ENCODE assay signal across 1 cellular context in the genomic region with DNA sequence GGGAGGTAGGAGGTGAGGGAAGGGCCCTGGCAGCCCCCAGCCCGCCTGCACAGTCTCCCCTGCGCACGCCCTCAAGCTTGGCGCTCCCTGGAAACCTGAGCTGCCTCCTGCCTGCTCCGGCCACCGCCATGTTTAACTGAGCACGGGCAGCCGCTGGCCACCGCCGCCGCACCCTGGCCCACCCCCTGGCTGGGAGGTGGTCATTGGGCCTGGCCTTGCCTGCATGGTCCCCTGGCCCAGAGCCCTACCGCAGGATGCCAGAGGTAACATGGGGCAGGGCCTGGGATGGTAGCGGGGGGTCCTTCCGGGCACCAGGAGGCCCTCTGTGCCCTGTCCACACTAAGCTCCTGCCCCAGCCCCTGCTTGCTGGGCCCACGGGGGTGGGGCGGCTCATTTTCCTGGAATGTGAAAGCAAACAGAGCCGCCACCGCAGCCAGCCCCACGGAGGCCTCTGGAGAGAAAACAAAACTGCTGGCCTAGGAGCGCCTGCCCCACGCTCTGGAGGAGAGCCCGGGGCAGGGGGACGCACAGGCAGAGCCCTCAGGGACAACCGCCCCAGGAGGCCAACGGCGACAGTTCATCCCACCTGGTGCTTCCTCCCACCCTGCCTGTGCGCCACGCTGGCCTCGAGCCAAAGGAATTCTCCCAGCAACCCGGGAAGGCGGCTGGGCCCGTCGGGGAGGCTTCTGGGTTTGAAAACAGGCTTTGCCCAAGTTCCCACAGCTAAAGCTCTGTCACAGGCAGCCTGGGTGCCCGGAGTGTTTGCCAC.
TF ChIP-seq lines count a peak whose summit lies in the region.

No MANE protein-coding gene starts in this region.

TF ChIP-seq in HepG2, 621 proteins besides CTCF, POLR2A, EP300 and RAD21 (continued from another document and continues in another):
- peak; percentile 86; the same call in 1 of the 2 replicates for TF ChIP-seq ZSCAN21 (CRISPR knock-in tag; IDR thresholded peaks at IDR 0.05; ENCODE audit: borderline replicate concordance)
- TF ChIP-seq SRSF4 (IDR thresholded peaks at IDR 0.05; ENCODE audit: low read depth, low read length, poor library complexity, severe bottlenecking): no peak
- TF ChIP-seq CBX1 (IDR thresholded peaks at IDR 0.05; ENCODE audit: low read depth): no peak
- TF ChIP-seq ZNF101 (CRISPR knock-in tag; IDR thresholded peaks at IDR 0.05; ENCODE audit: borderline replicate concordance, low read depth): no peak
- TF ChIP-seq HDAC2 (CRISPR knock-in tag; IDR thresholded peaks at IDR 0.05): peak; percentile 93
- peak; percentile 75 for TF ChIP-seq ZNF605 (CRISPR knock-in tag; IDR thresholded peaks at IDR 0.05)
- TF ChIP-seq ZNF619 (CRISPR knock-in tag; IDR thresholded peaks at IDR 0.05): peak; percentile 49; the same call in 1 of the 2 replicates
- TF ChIP-seq SP5 (CRISPR knock-in tag; IDR thresholded peaks at IDR 0.05; ENCODE audit: borderline replicate concordance, low read depth): peak; percentile 94
- no peak for TF ChIP-seq ZNF383 (CRISPR knock-in tag; IDR thresholded peaks at IDR 0.05; ENCODE audit: borderline replicate concordance)
- TF ChIP-seq MYNN (CRISPR knock-in tag; IDR thresholded peaks at IDR 0.05; ENCODE audit: low read depth): peak; percentile 78; the same call in 1 of the 2 replicates
- TF ChIP-seq ZNF329 (CRISPR knock-in tag; IDR thresholded peaks at IDR 0.05; ENCODE audit: low read depth): no peak
- peak; percentile 6 for TF ChIP-seq AGO2 (optimal IDR thresholded peaks at IDR 0.05; ENCODE audit: low read depth, low read length)
- TF ChIP-seq GABPA (IDR thresholded peaks at IDR 0.05; ENCODE audit: low read depth, low read length): no peak
- 0 out of 2 replicates have a peak, but pooled peaks have one; percentile 38 for TF ChIP-seq GABPA (CRISPR knock-in tag; IDR thresholded peaks at IDR 0.05; ENCODE audit: low read depth)
- TF ChIP-seq, protein P1, sequence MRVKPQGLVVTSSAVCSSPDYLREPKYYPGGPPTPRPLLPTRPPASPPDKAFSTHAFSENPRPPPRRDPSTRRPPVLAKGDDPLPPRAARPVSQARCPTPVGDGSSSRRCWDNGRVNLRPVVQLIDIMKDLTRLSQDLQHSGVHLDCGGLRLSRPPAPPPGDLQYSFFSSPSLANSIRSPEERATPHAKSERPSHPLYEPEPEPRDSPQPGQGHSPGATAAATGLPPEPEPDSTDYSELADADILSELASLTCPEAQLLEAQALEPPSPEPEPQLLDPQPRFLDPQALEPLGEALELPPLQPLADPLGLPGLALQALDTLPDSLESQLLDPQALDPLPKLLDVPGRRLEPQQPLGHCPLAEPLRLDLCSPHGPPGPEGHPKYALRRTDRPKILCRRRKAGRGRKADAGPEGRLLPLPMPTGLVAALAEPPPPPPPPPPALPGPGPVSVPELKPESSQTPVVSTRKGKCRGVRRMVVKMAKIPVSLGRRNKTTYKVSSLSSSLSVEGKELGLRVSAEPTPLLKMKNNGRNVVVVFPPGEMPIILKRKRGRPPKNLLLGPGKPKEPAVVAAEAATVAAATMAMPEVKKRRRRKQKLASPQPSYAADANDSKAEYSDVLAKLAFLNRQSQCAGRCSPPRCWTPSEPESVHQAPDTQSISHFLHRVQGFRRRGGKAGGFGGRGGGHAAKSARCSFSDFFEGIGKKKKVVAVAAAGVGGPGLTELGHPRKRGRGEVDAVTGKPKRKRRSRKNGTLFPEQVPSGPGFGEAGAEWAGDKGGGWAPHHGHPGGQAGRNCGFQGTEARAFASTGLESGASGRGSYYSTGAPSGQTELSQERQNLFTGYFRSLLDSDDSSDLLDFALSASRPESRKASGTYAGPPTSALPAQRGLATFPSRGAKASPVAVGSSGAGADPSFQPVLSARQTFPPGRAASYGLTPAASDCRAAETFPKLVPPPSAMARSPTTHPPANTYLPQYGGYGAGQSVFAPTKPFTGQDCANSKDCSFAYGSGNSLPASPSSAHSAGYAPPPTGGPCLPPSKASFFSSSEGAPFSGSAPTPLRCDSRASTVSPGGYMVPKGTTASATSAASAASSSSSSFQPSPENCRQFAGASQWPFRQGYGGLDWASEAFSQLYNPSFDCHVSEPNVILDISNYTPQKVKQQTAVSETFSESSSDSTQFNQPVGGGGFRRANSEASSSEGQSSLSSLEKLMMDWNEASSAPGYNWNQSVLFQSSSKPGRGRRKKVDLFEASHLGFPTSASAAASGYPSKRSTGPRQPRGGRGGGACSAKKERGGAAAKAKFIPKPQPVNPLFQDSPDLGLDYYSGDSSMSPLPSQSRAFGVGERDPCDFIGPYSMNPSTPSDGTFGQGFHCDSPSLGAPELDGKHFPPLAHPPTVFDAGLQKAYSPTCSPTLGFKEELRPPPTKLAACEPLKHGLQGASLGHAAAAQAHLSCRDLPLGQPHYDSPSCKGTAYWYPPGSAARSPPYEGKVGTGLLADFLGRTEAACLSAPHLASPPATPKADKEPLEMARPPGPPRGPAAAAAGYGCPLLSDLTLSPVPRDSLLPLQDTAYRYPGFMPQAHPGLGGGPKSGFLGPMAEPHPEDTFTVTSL (CRISPR knock-in tag; IDR thresholded peaks at IDR 0.05; ENCODE audit: borderline replicate concordance): peak; percentile 54; the same call in 1 of the 2 replicates
- TF ChIP-seq, protein P2, sequence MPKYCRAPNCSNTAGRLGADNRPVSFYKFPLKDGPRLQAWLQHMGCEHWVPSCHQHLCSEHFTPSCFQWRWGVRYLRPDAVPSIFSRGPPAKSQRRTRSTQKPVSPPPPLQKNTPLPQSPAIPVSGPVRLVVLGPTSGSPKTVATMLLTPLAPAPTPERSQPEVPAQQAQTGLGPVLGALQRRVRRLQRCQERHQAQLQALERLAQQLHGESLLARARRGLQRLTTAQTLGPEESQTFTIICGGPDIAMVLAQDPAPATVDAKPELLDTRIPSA (CRISPR knock-in tag; IDR thresholded peaks at IDR 0.05; ENCODE audit: borderline replicate concordance): peak; percentile 79; the same call in 1 of the 2 replicates
- TF ChIP-seq, protein P3, sequence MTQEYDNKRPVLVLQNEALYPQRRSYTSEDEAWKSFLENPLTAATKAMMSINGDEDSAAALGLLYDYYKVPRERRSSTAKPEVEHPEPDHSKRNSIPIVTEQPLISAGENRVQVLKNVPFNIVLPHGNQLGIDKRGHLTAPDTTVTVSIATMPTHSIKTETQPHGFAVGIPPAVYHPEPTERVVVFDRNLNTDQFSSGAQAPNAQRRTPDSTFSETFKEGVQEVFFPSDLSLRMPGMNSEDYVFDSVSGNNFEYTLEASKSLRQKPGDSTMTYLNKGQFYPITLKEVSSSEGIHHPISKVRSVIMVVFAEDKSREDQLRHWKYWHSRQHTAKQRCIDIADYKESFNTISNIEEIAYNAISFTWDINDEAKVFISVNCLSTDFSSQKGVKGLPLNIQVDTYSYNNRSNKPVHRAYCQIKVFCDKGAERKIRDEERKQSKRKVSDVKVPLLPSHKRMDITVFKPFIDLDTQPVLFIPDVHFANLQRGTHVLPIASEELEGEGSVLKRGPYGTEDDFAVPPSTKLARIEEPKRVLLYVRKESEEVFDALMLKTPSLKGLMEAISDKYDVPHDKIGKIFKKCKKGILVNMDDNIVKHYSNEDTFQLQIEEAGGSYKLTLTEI (CRISPR knock-in tag; conservative IDR thresholded peaks at IDR 0.05): no peak
- TF ChIP-seq HIVEP1 (CRISPR knock-in tag; IDR thresholded peaks at IDR 0.05): peak; percentile 70
- TF ChIP-seq TCF7L2 (IDR thresholded peaks at IDR 0.05; ENCODE audit: low read depth, low read length): no peak
- peak; percentile 88 for TF ChIP-seq ZNF331 (CRISPR knock-in tag; IDR thresholded peaks at IDR 0.05)
- TF ChIP-seq BRD4 (CRISPR knock-in tag; IDR thresholded peaks at IDR 0.05): peak; percentile 84
- TF ChIP-seq HDAC6 (IDR thresholded peaks at IDR 0.05; ENCODE audit: low read depth, low read length): no peak
- peak; percentile 93 for TF ChIP-seq HDAC1 (CRISPR knock-in tag; IDR thresholded peaks at IDR 0.05)
- TF ChIP-seq SNRNP70 (IDR thresholded peaks at IDR 0.05; ENCODE audit: low read depth, low read length): no peak
- TF ChIP-seq, protein P4, sequence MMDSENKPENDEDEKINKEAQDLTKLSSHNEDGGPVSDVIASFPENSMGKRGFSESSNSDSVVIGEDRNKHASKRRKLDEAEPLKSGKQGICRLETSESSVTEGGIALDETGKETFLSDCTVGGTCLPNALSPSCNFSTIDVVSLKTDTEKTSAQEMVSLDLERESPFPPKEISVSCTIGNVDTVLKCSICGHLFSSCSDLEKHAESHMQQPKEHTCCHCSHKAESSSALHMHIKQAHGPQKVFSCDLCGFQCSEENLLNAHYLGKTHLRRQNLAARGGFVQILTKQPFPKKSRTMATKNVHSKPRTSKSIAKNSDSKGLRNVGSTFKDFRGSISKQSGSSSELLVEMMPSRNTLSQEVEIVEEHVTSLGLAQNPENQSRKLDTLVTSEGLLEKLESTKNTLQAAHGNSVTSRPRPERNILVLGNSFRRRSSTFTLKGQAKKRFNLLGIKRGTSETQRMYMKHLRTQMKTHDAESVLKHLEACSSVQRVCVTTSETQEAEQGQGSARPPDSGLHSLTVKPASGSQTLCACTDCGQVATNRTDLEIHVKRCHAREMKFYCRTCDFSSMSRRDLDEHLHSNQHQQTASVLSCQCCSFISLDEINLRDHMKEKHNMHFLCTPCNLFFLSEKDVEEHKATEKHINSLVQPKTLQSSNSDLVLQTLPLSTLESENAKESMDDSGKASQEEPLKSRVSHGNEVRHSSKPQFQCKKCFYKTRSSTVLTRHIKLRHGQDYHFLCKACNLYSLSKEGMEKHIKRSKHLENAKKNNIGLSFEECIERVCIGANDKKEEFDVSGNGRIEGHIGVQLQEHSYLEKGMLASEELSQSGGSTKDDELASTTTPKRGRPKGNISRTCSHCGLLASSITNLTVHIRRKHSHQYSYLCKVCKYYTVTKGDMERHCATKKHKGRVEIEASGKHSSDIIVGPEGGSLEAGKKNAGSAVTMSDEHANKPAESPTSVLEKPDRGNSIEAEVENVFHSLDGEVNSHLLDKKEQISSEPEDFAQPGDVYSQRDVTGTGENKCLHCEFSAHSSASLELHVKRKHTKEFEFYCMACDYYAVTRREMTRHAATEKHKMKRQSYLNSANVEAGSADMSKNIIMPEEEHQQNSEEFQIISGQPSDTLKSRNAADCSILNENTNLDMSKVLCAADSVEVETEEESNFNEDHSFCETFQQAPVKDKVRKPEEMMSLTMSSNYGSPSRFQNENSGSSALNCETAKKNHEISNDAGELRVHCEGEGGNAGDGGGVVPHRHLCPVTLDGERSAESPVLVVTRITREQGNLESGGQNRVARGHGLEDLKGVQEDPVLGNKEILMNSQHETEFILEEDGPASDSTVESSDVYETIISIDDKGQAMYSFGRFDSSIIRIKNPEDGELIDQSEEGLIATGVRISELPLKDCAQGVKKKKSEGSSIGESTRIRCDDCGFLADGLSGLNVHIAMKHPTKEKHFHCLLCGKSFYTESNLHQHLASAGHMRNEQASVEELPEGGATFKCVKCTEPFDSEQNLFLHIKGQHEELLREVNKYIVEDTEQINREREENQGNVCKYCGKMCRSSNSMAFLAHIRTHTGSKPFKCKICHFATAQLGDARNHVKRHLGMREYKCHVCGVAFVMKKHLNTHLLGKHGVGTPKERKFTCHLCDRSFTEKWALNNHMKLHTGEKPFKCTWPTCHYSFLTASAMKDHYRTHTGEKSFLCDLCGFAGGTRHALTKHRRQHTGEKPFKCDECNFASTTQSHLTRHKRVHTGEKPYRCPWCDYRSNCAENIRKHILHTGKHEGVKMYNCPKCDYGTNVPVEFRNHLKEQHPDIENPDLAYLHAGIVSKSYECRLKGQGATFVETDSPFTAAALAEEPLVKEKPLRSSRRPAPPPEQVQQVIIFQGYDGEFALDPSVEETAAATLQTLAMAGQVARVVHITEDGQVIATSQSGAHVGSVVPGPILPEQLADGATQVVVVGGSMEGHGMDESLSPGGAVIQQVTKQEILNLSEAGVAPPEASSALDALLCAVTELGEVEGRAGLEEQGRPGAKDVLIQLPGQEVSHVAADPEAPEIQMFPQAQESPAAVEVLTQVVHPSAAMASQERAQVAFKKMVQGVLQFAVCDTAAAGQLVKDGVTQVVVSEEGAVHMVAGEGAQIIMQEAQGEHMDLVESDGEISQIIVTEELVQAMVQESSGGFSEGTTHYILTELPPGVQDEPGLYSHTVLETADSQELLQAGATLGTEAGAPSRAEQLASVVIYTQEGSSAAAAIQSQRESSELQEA (CRISPR knock-in tag; IDR thresholded peaks at IDR 0.05; ENCODE audit: not compliant biosample characterization): peak; percentile 60
- TF ChIP-seq, protein P5, sequence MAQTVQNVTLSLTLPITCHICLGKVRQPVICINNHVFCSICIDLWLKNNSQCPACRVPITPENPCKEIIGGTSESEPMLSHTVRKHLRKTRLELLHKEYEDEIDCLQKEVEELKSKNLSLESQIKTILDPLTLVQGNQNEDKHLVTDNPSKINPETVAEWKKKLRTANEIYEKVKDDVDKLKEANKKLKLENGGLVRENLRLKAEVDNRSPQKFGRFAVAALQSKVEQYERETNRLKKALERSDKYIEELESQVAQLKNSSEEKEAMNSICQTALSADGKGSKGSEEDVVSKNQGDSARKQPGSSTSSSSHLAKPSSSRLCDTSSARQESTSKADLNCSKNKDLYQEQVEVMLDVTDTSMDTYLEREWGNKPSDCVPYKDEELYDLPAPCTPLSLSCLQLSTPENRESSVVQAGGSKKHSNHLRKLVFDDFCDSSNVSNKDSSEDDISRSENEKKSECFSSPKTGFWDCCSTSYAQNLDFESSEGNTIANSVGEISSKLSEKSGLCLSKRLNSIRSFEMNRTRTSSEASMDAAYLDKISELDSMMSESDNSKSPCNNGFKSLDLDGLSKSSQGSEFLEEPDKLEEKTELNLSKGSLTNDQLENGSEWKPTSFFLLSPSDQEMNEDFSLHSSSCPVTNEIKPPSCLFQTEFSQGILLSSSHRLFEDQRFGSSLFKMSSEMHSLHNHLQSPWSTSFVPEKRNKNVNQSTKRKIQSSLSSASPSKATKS (CRISPR knock-in tag; IDR thresholded peaks at IDR 0.05): no peak
- TF ChIP-seq PHF21A (CRISPR knock-in tag; IDR thresholded peaks at IDR 0.05): peak; percentile 98
- TF ChIP-seq ZNF569 (CRISPR knock-in tag; IDR thresholded peaks at IDR 0.05; ENCODE audit: borderline replicate concordance): no peak
- TF ChIP-seq ZNF788 (CRISPR knock-in tag; IDR thresholded peaks at IDR 0.05; ENCODE audit: borderline replicate concordance): peak; percentile 89
- no peak for TF ChIP-seq ZNF282 (IDR thresholded peaks at IDR 0.05; ENCODE audit: partially characterized antibody)
- no peak for TF ChIP-seq SSRP1 (CRISPR knock-in tag; IDR thresholded peaks at IDR 0.05)
- TF ChIP-seq, protein P6, sequence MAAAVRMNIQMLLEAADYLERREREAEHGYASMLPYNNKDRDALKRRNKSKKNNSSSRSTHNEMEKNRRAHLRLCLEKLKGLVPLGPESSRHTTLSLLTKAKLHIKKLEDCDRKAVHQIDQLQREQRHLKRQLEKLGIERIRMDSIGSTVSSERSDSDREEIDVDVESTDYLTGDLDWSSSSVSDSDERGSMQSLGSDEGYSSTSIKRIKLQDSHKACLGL (CRISPR knock-in tag; IDR thresholded peaks at IDR 0.05): peak; percentile 58; the same call in 1 of the 2 replicates
- 0 out of 2 replicates have a peak, but pooled peaks have one; percentile 63 for TF ChIP-seq ZNF264 (CRISPR knock-in tag; IDR thresholded peaks at IDR 0.05)
- TF ChIP-seq MXI1 (IDR thresholded peaks at IDR 0.05; ENCODE audit: borderline replicate concordance, low read depth, low read length): no peak; the same call in 2 of the 3 replicates
- TF ChIP-seq, protein P7, sequence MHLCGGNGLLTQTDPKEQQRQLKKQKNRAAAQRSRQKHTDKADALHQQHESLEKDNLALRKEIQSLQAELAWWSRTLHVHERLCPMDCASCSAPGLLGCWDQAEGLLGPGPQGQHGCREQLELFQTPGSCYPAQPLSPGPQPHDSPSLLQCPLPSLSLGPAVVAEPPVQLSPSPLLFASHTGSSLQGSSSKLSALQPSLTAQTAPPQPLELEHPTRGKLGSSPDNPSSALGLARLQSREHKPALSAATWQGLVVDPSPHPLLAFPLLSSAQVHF (CRISPR knock-in tag; IDR thresholded peaks at IDR 0.05): no peak
- TF ChIP-seq, protein P8, sequence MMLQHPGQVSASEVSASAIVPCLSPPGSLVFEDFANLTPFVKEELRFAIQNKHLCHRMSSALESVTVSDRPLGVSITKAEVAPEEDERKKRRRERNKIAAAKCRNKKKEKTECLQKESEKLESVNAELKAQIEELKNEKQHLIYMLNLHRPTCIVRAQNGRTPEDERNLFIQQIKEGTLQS (CRISPR knock-in tag; IDR thresholded peaks at IDR 0.05): peak; percentile 29; the same call in 1 of the 2 replicates
- no peak for TF ChIP-seq ARHGAP35 (CRISPR knock-in tag; IDR thresholded peaks at IDR 0.05; ENCODE audit: borderline replicate concordance)
